In genomic region chr12:45730116-45730841, GRCh38 we compare ENCODE assay signal across 8 cellular contexts. TPM values are rescaled to one million over a fixed set of nuclear protein-coding genes. Genes with fewer than 3 reads are reported as not detected.
DNase-seq lines count a peak whose midpoint lies in the region; ATAC-seq, FAIRE-seq and TF ChIP-seq lines count a peak whose summit lies in the region.

No MANE protein-coding gene starts in this region.

- peak overlapping the region; percentile 70 for H3K4me3 ChIP-seq in AG10803 (ENCODE audit: low read length)
- peak overlapping the region; percentile 75 to 93 for H3K4me3 ChIP-seq in esophagus (ENCODE audit: low read depth in 1 of 2, low read length in 2 of 2)
- peak overlapping the region; percentile 75 for H3K4me3 ChIP-seq in mucosa of stomach (ENCODE audit: low read length)

- peak overlapping the region; percentile 99 for H3K27ac Mint-ChIP-seq in activated T-cell treated with anti-CD3 and anti-CD28 coated beads, Interleukin-2, amount 50 U/mL, for 24 hours

- H3K36me3 Mint-ChIP-seq in activated T-cell treated with anti-CD3 and anti-CD28 coated beads, Interleukin-2, amount 50 U/mL, for 24 hours (ENCODE audit: low read depth) = peaks cover 62% of the 10 kb centered on the region

- no peak for TF ChIP-seq POLR2A in H54 (IDR thresholded peaks at IDR 0.05; ENCODE audit: low read depth, low read length)

- FAIRE-seq in H54 (lab: Jason Lieb, UNC) = no peak

- no peaks in the 10 kb centered on the region for H3K27me3 ChIP-seq in esophagus (ENCODE audit: control insufficient read depth in 1 of 2, insufficient read depth in 2 of 2, low read length in 2 of 2)
- no peaks in the 10 kb centered on the region for H3K27me3 ChIP-seq in mucosa of stomach (ENCODE audit: control insufficient read depth, insufficient read depth, low read length)

- H3K9me3 ChIP-seq in esophagus (ENCODE audit: control insufficient read depth in 2 of 2, insufficient read depth in 1 of 2, low read depth in 1 of 2, low read length in 1 of 2) (no peaks in the 10 kb centered on the region), mucosa of stomach (ENCODE audit: control insufficient read depth, low read length) (no peaks in the 10 kb centered on the region)

- peak; percentile 39 for DNase-seq in AG10803 (ENCODE audit: low read depth)
- peak; percentile 28 for DNase-seq in H54 (ENCODE audit: insufficient read length, low spot score)
- DNase-seq in NOMO-1 treated with DMSO at 0.1 percent for 48 hours (lab: John Stamatoyannopoulos, UW; ENCODE audit: unreplicated experiment) = peak; percentile 56
- DNase-seq in activated T-cell treated with anti-CD3 and anti-CD28 coated beads, Interleukin-2, amount 50 U/mL, for 24 hours = peak; percentile 76
- peak; percentile 30 to 50 for DNase-seq in stimulated activated CD8-positive, alpha-beta memory T cell treated with anti-CD3 and anti-CD28 coated beads, Interleukin-7, amount 100 ng/mL, for 4 hours (ENCODE audit: low read depth in 2 of 2)

- TF ChIP-seq CTCF in AG10803 (conservative IDR thresholded peaks at IDR 0.05; ENCODE audit: low read length) = no peak

- H3K9ac ChIP-seq in mucosa of stomach (ENCODE audit: low read length) = peak overlapping the region; percentile 97

- H3K4me1 Mint-ChIP-seq in activated T-cell treated with anti-CD3 and anti-CD28 coated beads, Interleukin-2, amount 50 U/mL, for 24 hours (ENCODE audit: low read depth) = peaks cover 33% of the 10 kb centered on the region

- H3K9me3 Mint-ChIP-seq in activated T-cell treated with anti-CD3 and anti-CD28 coated beads, Interleukin-2, amount 50 U/mL, for 24 hours = no peaks in the 10 kb centered on the region

- H3K4me1 ChIP-seq in esophagus (ENCODE audit: control insufficient read depth in 2 of 2, insufficient read depth in 2 of 2, low read length in 1 of 2) (no peaks in the 10 kb centered on the region), mucosa of stomach (ENCODE audit: control insufficient read depth, insufficient read depth, low read length) (peaks cover 5% of the 10 kb centered on the region)

- WGBS in esophagus, 2 donors = 0 to 1% methylated on average over 34 to 80 of the region's 80 CpGs

- H3K36me3 ChIP-seq in esophagus (ENCODE audit: control insufficient read depth in 2 of 2, insufficient read depth in 2 of 2, low read length in 1 of 2) = no peaks in the 10 kb centered on the region
- no peaks in the 10 kb centered on the region for H3K36me3 ChIP-seq in mucosa of stomach (ENCODE audit: control insufficient read depth, insufficient read depth, low read length)

- H3K27ac ChIP-seq in esophagus (ENCODE audit: low read depth in 2 of 2, low read length in 1 of 2) = peak overlapping the region; percentile 97 to 99

- peak overlapping the region; percentile 98 for H3K4me3 Mint-ChIP-seq in activated T-cell treated with anti-CD3 and anti-CD28 coated beads, Interleukin-2, amount 50 U/mL, for 24 hours

- H3K27me3 Mint-ChIP-seq in activated T-cell treated with anti-CD3 and anti-CD28 coated beads, Interleukin-2, amount 50 U/mL, for 24 hours = no peaks in the 10 kb centered on the region

- ATAC-seq in HG03159 (IDR thresholded peaks at IDR 0.05; ENCODE audit: unreplicated experiment) = no peak

RNA-seq across cellular contexts. Expression of gene ARID2, which starts 0.8 kb away (rescaled TPM):
- 1 to 10 TPM; 5.0 to 8.5 TPM for polyA plus RNA-seq in esophagus
